In the genomic region with DNA sequence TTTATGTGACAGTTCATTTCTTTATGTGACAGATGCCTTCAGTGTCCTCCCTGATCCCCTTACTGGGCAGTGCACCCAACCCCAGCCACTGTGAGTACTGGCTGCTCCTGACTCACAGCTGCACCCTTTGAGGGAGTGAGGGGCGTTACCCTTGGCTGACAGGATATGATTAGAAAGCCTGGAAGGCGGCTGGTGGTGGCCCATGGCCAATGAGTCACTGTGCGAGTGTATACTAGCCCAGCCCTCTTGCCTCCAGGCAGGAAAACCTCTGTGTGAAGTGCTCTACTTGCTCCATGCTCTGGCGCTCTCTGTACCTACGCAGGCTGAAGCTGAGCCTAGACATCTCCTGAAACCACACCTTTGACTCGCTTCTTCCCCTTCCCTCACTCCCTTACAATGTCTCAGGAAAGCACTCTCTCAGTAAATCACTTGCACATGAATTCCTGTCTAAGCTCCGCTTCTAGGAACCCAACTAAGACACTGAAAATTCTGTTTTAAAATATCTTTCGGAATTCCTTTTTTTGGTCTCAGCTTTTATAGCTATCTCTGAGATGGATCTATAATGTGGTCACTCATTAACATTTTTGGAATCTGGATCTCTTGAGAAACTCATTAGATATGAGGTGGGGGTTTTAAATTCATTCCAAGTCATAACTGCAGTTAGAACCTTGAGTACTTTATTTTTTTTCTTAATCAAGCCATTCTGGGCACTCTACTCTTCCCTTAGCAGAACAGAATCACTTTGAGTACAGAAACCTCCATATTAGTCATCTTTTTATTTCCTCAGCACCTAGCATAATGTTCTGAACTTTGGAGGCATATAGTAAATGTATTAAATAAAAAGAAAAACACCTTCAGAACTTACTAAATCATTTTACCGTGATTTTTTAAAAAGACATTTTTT, we compare ENCODE assay signal across 9 cellular contexts. TPM values are rescaled to one million over a fixed set of nuclear protein-coding genes. Genes with fewer than 3 reads are reported as not detected.
DNase-seq lines count a peak whose midpoint lies in the region; ATAC-seq, FAIRE-seq and TF ChIP-seq lines count a peak whose summit lies in the region.
"Had no signal": no experiment of that assay in that cellular context is flagged by ENCODE, and none has a peak within 500 bp of the region (broad histone marks: within the 10 kb centered on the region; RNA-seq: fewer than 3 reads in every experiment).

No MANE protein-coding gene starts in this region.

- TSS peak; percentile 77 for BruUV-seq in PC-3 (replicated peaks; lab: Mats Ljungman, UMichigan)

- 57 to 76% (median 70%) methylated on average over 9 of the region's 9 CpGs for WGBS in spleen, 5 donors

- H3K9me3 ChIP-seq in PC-3 (ENCODE audit: low read length) (no peaks in the 10 kb centered on the region), spleen (peaks cover 0 to 4% (median 0%) of the 10 kb centered on the region in 8 donors)

- no peaks in the 10 kb centered on the region for H3K79me2 ChIP-seq in PC-3 (ENCODE audit: low read length)

- H4K20me1 ChIP-seq in PC-3 (ENCODE audit: low read length) = no peaks in the 10 kb centered on the region

- H3K9me2 ChIP-seq in PC-3 (replicated peaks; ENCODE audit: low read length) = no peaks in the 10 kb centered on the region

- intact Hi-C loops in PC-3 (cut with micrococcal nuclease) (loop anchor here (5.0 kb wide), 1 partner anchor 46 kb away; no protein-coding TSS in a partner anchor), dorsolateral prefrontal cortex (cut with DNase I) (no loop called here), spleen (cut with DNase I; ENCODE audit: low total_unique reads) (no loop called here)

- TF ChIP-seq CTCF in PC-3 (conservative IDR thresholded peaks at IDR 0.05; ENCODE audit: low read depth, low read length) (no peak), dorsolateral prefrontal cortex (IDR thresholded peaks at IDR 0.05 in 54 of 56, conservative IDR thresholded peaks at IDR 0.05 in 2 of 56; ENCODE audit: low read depth in 1 of 56, partially characterized antibody in 56 of 56) (no peak), spleen (IDR thresholded peaks at IDR 0.05 in 8 of 11, conservative IDR thresholded peaks at IDR 0.05 in 3 of 11) (no peak)

- H3K27me3 ChIP-seq in PC-3 (ENCODE audit: low read length) (no peaks in the 10 kb centered on the region), dorsolateral prefrontal cortex (no peaks in the 10 kb centered on the region), spleen (replicated peaks in 1 of 7) (peaks cover 0 to 4% (median 0%) of the 10 kb centered on the region in 7 donors)

- H3K9ac ChIP-seq in PC-3 (ENCODE audit: low read length) = peak overlapping the region; percentile 69

- H3K4me2 ChIP-seq in PC-3 (ENCODE audit: low read length) = peak overlapping the region; percentile 82

- FAIRE-seq in GM12891 (lab: Jason Lieb, UNC) = no peak

- H3K27ac ChIP-seq in PC-3 (ENCODE audit: low read length) (peak overlapping the region; percentile 94), dorsolateral prefrontal cortex (no peak overlapping the region), spleen (no peak overlapping the region)

- no peaks in the 10 kb centered on the region for H3K36me3 ChIP-seq in PC-3 (ENCODE audit: low read depth, low read length)
- no peaks in the 10 kb centered on the region for H3K36me3 ChIP-seq in spleen

- POLR2A ChIA-PET in PC-3 (lab: Charles Lee; ENCODE audit: unreplicated experiment) = interaction anchor here (0.7 kb wide), 2 partner anchors 167 to 419 kb away, joined by 3 to 4 read pairs; no protein-coding TSS in a partner anchor

- peak overlapping the region; percentile 71 for H2AFZ ChIP-seq in PC-3 (ENCODE audit: low read length)

- H3F3A ChIP-seq in PC-3 (ENCODE audit: low read length, unreplicated experiment) = peaks cover 5% of the 10 kb centered on the region

- DNase-seq in 8988T = peak; percentile 32
- peak; percentile 87 for DNase-seq in GM04503 (ENCODE audit: low read depth)
- DNase-seq in PC-3 = peak; percentile 100
- DNase-seq in dorsolateral prefrontal cortex = peak in 7 of 10 donors; percentile 34 to 74 (median 48)
- DNase-seq in mesenteric fat pad (ENCODE audit: low spot score) = peak; percentile 91
- no peak for DNase-seq in spleen
- DNase-seq in GM12891 (ENCODE audit: insufficient read length, low spot score) = no peak
- DNase-seq: activated naive CD8-positive, alpha-beta T cell treated with anti-CD3 and anti-CD28 coated beads, Interleukin-2, amount 10 ng/mL, durations not matched to agents 7 days and 5 days had no signal

- CTCF ChIA-PET in PC-3 (lab: Charles Lee) = interaction anchor here (0.5 to 1.0 kb wide), 2 partner anchors 25 to 368 kb away, joined by 3 to 8 read pairs; no protein-coding TSS in a partner anchor

- H3K4me3 ChIP-seq in PC-3 (ENCODE audit: low read length) (peak overlapping the region; percentile 55), dorsolateral prefrontal cortex (peak overlapping the region in 2 of 59 donors; percentile 7 to 17), spleen (no peak overlapping the region)

- ATAC-seq in PC-3 (peak; percentile 99), HG02798 (IDR thresholded peaks at IDR 0.05; ENCODE audit: poor library complexity, unreplicated experiment) (no peak)

- TF ChIP-seq POLR2A in spleen (IDR thresholded peaks at IDR 0.05) = no peak
- TF ChIP-seq POLR2A in GM12891 (IDR thresholded peaks at IDR 0.05; ENCODE audit: low read depth, low read length) = no peak

- peaks cover 19% of the 10 kb centered on the region for H3K4me1 ChIP-seq in PC-3 (ENCODE audit: insufficient read depth, low read length)
- peaks cover 0 to 6% (median 0%) of the 10 kb centered on the region in 6 donors for H3K4me1 ChIP-seq in spleen

TF ChIP-seq in GM12891, 5 proteins besides CTCF, POLR2A, EP300 and RAD21:
- no peak for TF ChIP-seq POLR2AphosphoS5 (IDR thresholded peaks at IDR 0.05; ENCODE audit: low read depth, low read length)
- no peak for TF ChIP-seq PAX5 (IDR thresholded peaks at IDR 0.05; ENCODE audit: insufficient read depth, low read length, severe bottlenecking)
- TF ChIP-seq TAF1 (IDR thresholded peaks at IDR 0.05; ENCODE audit: low read depth, low read length) = no peak
- TF ChIP-seq POU2F2 (IDR thresholded peaks at IDR 0.05; ENCODE audit: low read depth, low read length) = no peak
- TF ChIP-seq SPI1 (IDR thresholded peaks at IDR 0.05; ENCODE audit: low read depth, low read length) = no peak

RNA-seq across cellular contexts. Expression of gene STAM2, which starts 25.3 kb away (rescaled TPM):
- 18.0 and 21.0 TPM in 2 replicates for total RNA-seq in PC-3 (2014; rRNA removed)
- 10 to 100 TPM; 25.9 to 44.5 (median 34.8) TPM for total RNA-seq in dorsolateral prefrontal cortex
- 31.4 TPM for total RNA-seq in mesenteric fat pad
- 10 to 100 TPM; 25.4 to 41.2 (median 33.2) TPM for total RNA-seq in spleen
- 1 to 10 TPM; 5.7 to 6.7 (median 5.8) TPM for polyA plus RNA-seq in spleen
- polyA plus RNA-seq in GM12891 (2012; ENCODE audit: low read depth, missing spikeins) = 6.5 TPM

Comparison
In these comparisons a context has a peak if more than half of its experiments do, and no peak if none do; other contexts are left out.
1. DNase-seq: peak in 8988T (single experiment), GM04503 (single experiment), PC-3 (single experiment), dorsolateral prefrontal cortex (7 of 10) and mesenteric fat pad (single experiment); none in spleen (single experiment) and GM12891 (single experiment).